In the genomic region with DNA sequence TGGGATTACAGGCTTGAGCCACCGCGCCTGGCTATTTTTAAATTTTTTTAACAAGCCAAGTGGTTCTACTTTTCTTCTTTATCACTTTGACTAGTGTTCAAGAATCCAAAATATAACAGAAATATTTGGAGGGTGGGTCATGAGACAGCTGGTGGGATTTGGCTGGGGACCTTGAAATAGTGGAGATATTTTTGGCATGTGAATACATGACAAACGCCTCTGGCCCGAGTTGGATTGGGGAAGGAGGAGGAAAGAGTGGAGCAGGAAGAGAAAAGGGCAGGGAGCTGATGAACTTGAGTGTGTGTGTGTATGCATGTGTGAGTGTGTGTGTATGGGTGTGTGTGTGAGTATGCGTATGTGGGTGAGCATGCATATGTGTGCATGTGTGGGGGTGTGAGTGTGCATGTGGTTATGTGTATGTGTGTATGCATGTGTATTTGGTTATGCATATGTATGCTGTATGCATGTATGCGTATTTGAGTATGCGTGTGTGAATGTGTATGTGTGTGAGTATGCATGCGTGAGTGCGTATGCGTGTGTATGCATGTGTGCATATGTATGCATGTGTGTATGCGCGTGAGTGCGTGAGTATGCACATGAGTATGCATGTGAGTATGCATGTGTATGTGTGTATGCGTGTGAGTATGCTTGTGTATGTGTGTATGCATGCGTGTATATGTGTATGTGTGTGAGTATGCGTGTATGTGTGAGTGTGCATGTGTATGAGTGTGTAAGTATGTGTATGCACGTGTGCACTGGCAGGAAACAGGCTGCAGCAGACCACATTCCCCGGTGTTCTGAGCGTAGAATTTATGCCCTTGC, we compare ENCODE assay signal across 13 cellular contexts. TPM values are rescaled to one million over a fixed set of nuclear protein-coding genes. Genes with fewer than 3 reads are reported as not detected.
DNase-seq lines count a peak whose midpoint lies in the region; ATAC-seq and TF ChIP-seq lines count a peak whose summit lies in the region.
"Had no signal": no experiment of that assay in that cellular context is flagged by ENCODE, and none has a peak within 500 bp of the region (broad histone marks: within the 10 kb centered on the region; RNA-seq: fewer than 3 reads in every experiment).

No MANE protein-coding gene starts in this region.

- peaks cover 3 to 87% (median 26%) of the 10 kb centered on the region in 3 donors for H3K36me3 Mint-ChIP-seq in CD8-positive, alpha-beta memory T cell
- H3K36me3 Mint-ChIP-seq in type B pancreatic cell = peaks cover 50% of the 10 kb centered on the region

- DNase-seq in CD8-positive, alpha-beta memory T cell = no peak
- DNase-seq in RPMI7951 (ENCODE audit: low read depth) (peak; percentile 17), fibroblast of lung (ENCODE audit: low read depth in 2 of 2) (peak; percentile 75 to 91), osteoblast (ENCODE audit: insufficient read length, low spot score, missing footprints) (peak; percentile 81), type B pancreatic cell (ENCODE audit: extremely low spot score, unreplicated experiment) (no peak)
- DNase-seq in activated CD4-positive, alpha-beta T cell treated with anti-CD3 and anti-CD28 coated beads for 48 hours = no peak
- DNase-seq: activated CD8-positive, alpha-beta memory T cell treated with anti-CD3 and anti-CD28 coated beads for 24 hours; NCI-H2107; SHP77 had no signal

- peaks cover 50 to 60% (median 56%) of the 10 kb centered on the region in 3 donors for H3K4me1 Mint-ChIP-seq in CD8-positive, alpha-beta memory T cell
- H3K4me1 Mint-ChIP-seq in type B pancreatic cell (ENCODE audit: unreplicated experiment) = peaks cover 30% of the 10 kb centered on the region

- no peaks in the 10 kb centered on the region for H3K27me3 ChIP-seq in CD8-positive, alpha-beta memory T cell (ENCODE audit: insufficient read depth, low read length, poor library complexity, severe bottlenecking)
- H3K27me3 ChIP-seq in fibroblast of lung (ENCODE audit: control insufficient read depth, insufficient read depth, low read length) (no peaks in the 10 kb centered on the region), osteoblast (ENCODE audit: insufficient read depth, low read length) (no peaks in the 10 kb centered on the region)
- H3K27me3 ChIP-seq: uterus had no signal

- no peak overlapping the region for H3K27ac ChIP-seq in CD8-positive, alpha-beta memory T cell (ENCODE audit: low read depth, low read length)
- H3K27ac ChIP-seq in fibroblast of lung (ENCODE audit: insufficient read depth, low read length) (peak overlapping the region; percentile 75), osteoblast (ENCODE audit: low read depth, low read length) (peak overlapping the region; percentile 46)

- no peak for TF ChIP-seq CTCF in fibroblast of lung (conservative IDR thresholded peaks at IDR 0.05 in 1 of 2, IDR thresholded peaks at IDR 0.05 in 1 of 2; ENCODE audit: low read depth in 1 of 2, low read length in 2 of 2)
- TF ChIP-seq CTCF in osteoblast (IDR thresholded peaks at IDR 0.05; ENCODE audit: extremely low read depth, low read depth, low read length) = no peak
- no peak for TF ChIP-seq CTCF in type B pancreatic cell (conservative IDR thresholded peaks at IDR 0.05)

- ATAC-seq in GM21360 (IDR thresholded peaks at IDR 0.05; ENCODE audit: unreplicated experiment) = no peak
- no peak for ATAC-seq in HG03095 (IDR thresholded peaks at IDR 0.05; ENCODE audit: unreplicated experiment)

- H3K4me3 Mint-ChIP-seq in CD8-positive, alpha-beta memory T cell = peak overlapping the region in 1 of 7 donors; percentile 5
- no peak overlapping the region for H3K4me3 Mint-ChIP-seq in type B pancreatic cell

- peak overlapping the region in 6 of 8 donors; percentile 3 to 81 (median 40) for H3K27ac Mint-ChIP-seq in CD8-positive, alpha-beta memory T cell
- H3K27ac Mint-ChIP-seq in type B pancreatic cell = no peak overlapping the region

- POLR2A ChIA-PET in CD8-positive, alpha-beta memory T cell (lab: Charles Lee) = interaction anchor here (0.7 kb wide), 1 partner anchor 571 kb away, joined by 4 read pairs; a partner anchor contains a TSS

- H3K27me3 Mint-ChIP-seq in CD8-positive, alpha-beta memory T cell = peaks cover 0 to 1% of the 10 kb centered on the region in 2 donors
- no peaks in the 10 kb centered on the region for H3K27me3 Mint-ChIP-seq in type B pancreatic cell

- H2AFZ ChIP-seq in fibroblast of lung (ENCODE audit: low read length) = no peak overlapping the region
- no peak overlapping the region for H2AFZ ChIP-seq in osteoblast (ENCODE audit: low read length)

- peak overlapping the region; percentile 68 for H3K4me2 ChIP-seq in fibroblast of lung (ENCODE audit: extremely low read depth, insufficient read depth, low read length)
- H3K4me2 ChIP-seq in osteoblast (ENCODE audit: insufficient read depth, low read length) = peak overlapping the region; percentile 26

- H3K4me3 ChIP-seq in CD8-positive, alpha-beta memory T cell (ENCODE audit: low read length) = no peak overlapping the region
- H3K4me3 ChIP-seq in fibroblast of lung (replicated peaks in 1 of 4; ENCODE audit: control extremely low read depth in 1 of 4, insufficient read depth in 1 of 4, low read depth in 3 of 4, low read length in 4 of 4) = no peak overlapping the region
- no peak overlapping the region for H3K4me3 ChIP-seq in osteoblast (ENCODE audit: insufficient read depth, low read length)
- H3K4me3 ChIP-seq: coronary artery, uterus had no signal

- no peaks in the 10 kb centered on the region for H3K9me3 Mint-ChIP-seq in CD8-positive, alpha-beta memory T cell
- H3K9me3 Mint-ChIP-seq in type B pancreatic cell = no peaks in the 10 kb centered on the region

- no peaks in the 10 kb centered on the region for H3K9me3 ChIP-seq in CD8-positive, alpha-beta memory T cell (ENCODE audit: low read length)
- no peaks in the 10 kb centered on the region for H3K9me3 ChIP-seq in fibroblast of lung (ENCODE audit: control insufficient read depth, insufficient read depth, low read depth, low read length)
- H3K9me3 ChIP-seq in osteoblast (ENCODE audit: low read depth, low read length) = no peaks in the 10 kb centered on the region
- H3K9me3 ChIP-seq: uterus had no signal

- H3K79me2 ChIP-seq in fibroblast of lung (ENCODE audit: control insufficient read depth, insufficient read depth, low read length) (peaks cover 24% of the 10 kb centered on the region), osteoblast (ENCODE audit: insufficient read depth, low read length) (peaks cover 24% of the 10 kb centered on the region)

- H4K20me1 ChIP-seq in fibroblast of lung (ENCODE audit: control insufficient read depth, extremely low read depth, insufficient read depth, low read length) = no peaks in the 10 kb centered on the region
- H4K20me1 ChIP-seq in osteoblast (ENCODE audit: insufficient read depth, low read length) = peaks cover 5% of the 10 kb centered on the region

- no peak overlapping the region for H3K9ac ChIP-seq in fibroblast of lung (ENCODE audit: insufficient read depth, low read length)

- CTCF ChIA-PET in CD8-positive, alpha-beta memory T cell (lab: Charles Lee) = no interaction called here

- H3K36me3 ChIP-seq in CD8-positive, alpha-beta memory T cell (ENCODE audit: insufficient read depth, low read length) = peaks cover 46% of the 10 kb centered on the region
- H3K36me3 ChIP-seq in fibroblast of lung (ENCODE audit: control insufficient read depth, insufficient read depth, low read length) (peaks cover 44% of the 10 kb centered on the region), osteoblast (ENCODE audit: insufficient read depth, low read length) (peaks cover 74% of the 10 kb centered on the region)
- H3K36me3 ChIP-seq: uterus had no signal

- H3K4me1 ChIP-seq in CD8-positive, alpha-beta memory T cell (ENCODE audit: insufficient read depth, low read length) = peaks cover 35% of the 10 kb centered on the region
- H3K4me1 ChIP-seq in fibroblast of lung (ENCODE audit: control insufficient read depth, extremely low read depth, insufficient read depth, low read length) (peaks cover 30% of the 10 kb centered on the region), osteoblast (ENCODE audit: insufficient read depth, low read length) (peaks cover 36% of the 10 kb centered on the region)

RNA-seq across cellular contexts. Expression of a gene that starts 49.6 kb away (rescaled TPM):
- total RNA-seq in CD8-positive, alpha-beta memory T cell = 10 to 100 TPM; 28.4 to 29.1 TPM
- polyA plus RNA-seq in CD8-positive, alpha-beta memory T cell = 43.7 TPM
- total RNA-seq in RPMI7951 (2014; rRNA removed; shearing (Covaris generic)) = 13.7 and 16.5 TPM in 2 replicates
- total RNA-seq in fibroblast of lung = 27.7 and 49.9 TPM in 2 replicates
- polyA plus RNA-seq in fibroblast of lung = 28.6 and 36.2 TPM in 2 replicates
- 24.9 and 31.6 TPM in 2 replicates for polyA plus RNA-seq in fibroblast of lung (2012)
- 37.3 and 87.1 TPM in 2 replicates for polyA minus RNA-seq in fibroblast of lung (ENCODE audit: low replicate concordance)
- total RNA-seq in osteoblast = 25.3 and 26.4 TPM in 2 replicates
- total RNA-seq in type B pancreatic cell (ENCODE audit: low replicate concordance) = 18.5 and 27.0 TPM in 2 replicates

Comparison
In these comparisons a context has a peak if more than half of its experiments do, and no peak if none do; other contexts are left out.
1. DNase-seq: peak in RPMI7951 (single experiment), fibroblast of lung (2 of 2) and osteoblast (single experiment); none in CD8-positive, alpha-beta memory T cell (0 of 5), type B pancreatic cell (single experiment) and activated CD4-positive, alpha-beta T cell treated with anti-CD3 and anti-CD28 coated beads for 48 hours (single experiment).